Comparison of ENCODE assay signal across 1 cellular context in the genomic region with DNA sequence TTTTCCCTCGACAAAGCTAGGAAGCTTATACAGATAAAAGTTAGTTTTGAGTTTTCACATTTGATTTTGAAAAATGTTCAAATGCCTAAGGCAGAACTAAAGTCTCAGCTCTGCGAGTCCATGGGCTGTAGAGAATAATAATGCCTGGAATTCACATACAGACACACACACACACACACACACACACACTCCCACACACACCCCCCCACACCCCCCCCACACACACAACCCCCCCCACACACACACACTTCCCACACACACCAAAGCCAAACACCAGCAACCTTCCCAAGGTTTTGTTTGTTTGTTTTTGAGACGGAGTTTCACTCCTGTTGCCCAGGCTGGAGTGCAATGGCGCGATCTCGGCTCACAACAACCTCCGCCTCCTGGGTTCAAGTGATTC.
TF ChIP-seq lines count a peak whose summit lies in the region.

No MANE protein-coding gene starts in this region.

TF ChIP-seq in HEK293, 187 proteins besides CTCF, POLR2A, EP300 and RAD21 (continued from another document):
- TF ChIP-seq, protein P1, sequence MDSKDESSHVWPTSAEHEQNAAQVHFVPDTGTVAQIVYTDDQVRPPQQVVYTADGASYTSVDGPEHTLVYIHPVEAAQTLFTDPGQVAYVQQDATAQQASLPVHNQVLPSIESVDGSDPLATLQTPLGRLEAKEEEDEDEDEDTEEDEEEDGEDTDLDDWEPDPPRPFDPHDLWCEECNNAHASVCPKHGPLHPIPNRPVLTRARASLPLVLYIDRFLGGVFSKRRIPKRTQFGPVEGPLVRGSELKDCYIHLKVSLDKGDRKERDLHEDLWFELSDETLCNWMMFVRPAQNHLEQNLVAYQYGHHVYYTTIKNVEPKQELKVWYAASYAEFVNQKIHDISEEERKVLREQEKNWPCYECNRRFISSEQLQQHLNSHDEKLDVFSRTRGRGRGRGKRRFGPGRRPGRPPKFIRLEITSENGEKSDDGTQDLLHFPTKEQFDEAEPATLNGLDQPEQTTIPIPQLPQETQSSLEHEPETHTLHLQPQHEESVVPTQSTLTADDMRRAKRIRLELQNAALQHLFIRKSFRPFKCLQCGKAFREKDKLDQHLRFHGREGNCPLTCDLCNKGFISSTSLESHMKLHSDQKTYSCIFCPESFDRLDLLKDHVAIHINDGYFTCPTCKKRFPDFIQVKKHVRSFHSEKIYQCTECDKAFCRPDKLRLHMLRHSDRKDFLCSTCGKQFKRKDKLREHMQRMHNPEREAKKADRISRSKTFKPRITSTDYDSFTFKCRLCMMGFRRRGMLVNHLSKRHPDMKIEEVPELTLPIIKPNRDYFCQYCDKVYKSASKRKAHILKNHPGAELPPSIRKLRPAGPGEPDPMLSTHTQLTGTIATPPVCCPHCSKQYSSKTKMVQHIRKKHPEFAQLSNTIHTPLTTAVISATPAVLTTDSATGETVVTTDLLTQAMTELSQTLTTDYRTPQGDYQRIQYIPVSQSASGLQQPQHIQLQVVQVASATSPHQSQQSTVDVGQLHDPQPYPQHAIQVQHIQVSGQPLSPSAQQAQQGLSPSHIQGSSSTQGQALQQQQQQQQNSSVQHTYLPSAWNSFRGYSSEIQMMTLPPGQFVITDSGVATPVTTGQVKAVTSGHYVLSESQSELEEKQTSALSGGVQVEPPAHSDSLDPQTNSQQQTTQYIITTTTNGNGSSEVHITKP (tag by site-specific recombination; IDR thresholded peaks at IDR 0.05): no peak
- no peak for TF ChIP-seq ZNF473 (tag by site-specific recombination; IDR thresholded peaks at IDR 0.05)
TF ChIP-seq in HEK293: peak in this region for 2.
